Comparison of ENCODE assay signal across 27 cellular contexts in the genomic region with DNA sequence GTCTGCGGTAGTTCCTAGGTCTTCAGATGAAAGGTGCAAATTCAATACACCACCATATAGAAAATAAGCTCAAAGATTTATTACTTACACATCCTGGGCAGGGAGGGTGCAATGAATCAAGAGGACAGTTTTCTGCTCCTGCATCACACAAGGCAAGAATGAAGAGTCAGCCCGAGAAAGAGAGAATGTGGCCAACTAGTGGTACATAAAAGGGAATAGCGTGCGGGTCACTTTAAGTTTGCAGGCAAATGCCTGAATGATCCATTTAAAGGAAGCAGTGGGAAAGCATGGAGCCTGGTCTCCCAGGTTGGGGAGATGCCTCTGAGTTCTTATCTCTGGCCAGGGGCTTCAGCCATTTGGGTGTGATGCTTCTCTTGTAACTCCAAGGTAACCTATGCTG.
"Had no signal": no experiment of that assay in that cellular context is flagged by ENCODE, and none has a peak within 500 bp of the region (broad histone marks: within the 10 kb centered on the region; RNA-seq: fewer than 3 reads in every experiment).

No MANE protein-coding gene starts in this region.

- H3K4me3 ChIP-seq: dorsolateral prefrontal cortex, gastrocnemius medialis, heart left ventricle, hepatocyte, left ventricle myocardium inferior, lower lobe of right lung, prostate gland, right atrium auricular region, smooth muscle cell, suprapubic skin, transverse colon, upper lobe of right lung, uterus had no signal

- H3K27ac ChIP-seq: epithelial cell of prostate, gastrocnemius medialis, heart left ventricle, hepatocyte, left ventricle myocardium inferior, lower lobe of right lung, prostate gland, right atrium auricular region, suprapubic skin, transverse colon, upper lobe of right lung, uterus had no signal

- H3K36me3 ChIP-seq: gastrocnemius medialis, heart left ventricle, left ventricle myocardium inferior, lower lobe of right lung, prostate gland, right atrium auricular region, suprapubic skin, transverse colon, upper lobe of right lung, uterus had no signal

- DNase-seq: effector CD4-positive, alpha-beta T cell; foreskin fibroblast; gastrocnemius medialis; heart left ventricle; kidney; left ventricle myocardium inferior; lower lobe of right lung; natural killer cell; nucleus accumbens; stimulated activated CD4-positive, alpha-beta T cell treated with anti-CD3 and anti-CD28 coated beads, Interleukin-12 subunit alpha, Interleukin-12 subunit beta, amount 100 ng/mL, for 4 hours; stimulated activated CD4-positive, alpha-beta T cell treated with anti-CD3 and anti-CD28 coated beads, Interleukin-1b, Interleukin-23, amount 100 ng/mL, for 48 hours; stimulated activated CD4-positive, alpha-beta T cell treated with anti-CD3 and anti-CD28 coated beads, Interleukin-4, amount 100 ng/mL, for 1 hour; stimulated activated CD8-positive, alpha-beta memory T cell treated with anti-CD3 and anti-CD28 coated beads, Interleukin-4, amount 100 ng/mL, for 48 hours; stimulated activated naive CD4-positive, alpha-beta T cell; stimulated activated naive CD8-positive, alpha-beta T cell treated with anti-CD3 and anti-CD28 coated beads, Interleukin-15, amount 100 ng/mL, for 72 hours; transverse colon; upper lobe of right lung; uterus had no signal

- H3K9me3 ChIP-seq: gastrocnemius medialis, heart left ventricle, left ventricle myocardium inferior, lower lobe of right lung, prostate gland, right atrium auricular region, suprapubic skin, transverse colon, upper lobe of right lung, uterus had no signal

- ATAC-seq: esophagus mucosa; gastrocnemius medialis; lower lobe of right lung; natural killer cell; sciatic nerve; stimulated activated naive CD8-positive, alpha-beta T cell treated with anti-CD3 and anti-CD28 coated beads, Interleukin-15, amount 100 ng/mL, for 72 hours; upper lobe of right lung had no signal

- H3K4me1 ChIP-seq: gastrocnemius medialis, lower lobe of right lung, prostate gland, suprapubic skin, transverse colon, upper lobe of right lung, uterus had no signal

- H3K27me3 ChIP-seq: dorsolateral prefrontal cortex, gastrocnemius medialis, heart left ventricle, hepatocyte, right atrium auricular region, suprapubic skin, transverse colon, upper lobe of right lung, uterus had no signal
